Comparison of ENCODE assay signal across 1 cellular context in the genomic region with DNA sequence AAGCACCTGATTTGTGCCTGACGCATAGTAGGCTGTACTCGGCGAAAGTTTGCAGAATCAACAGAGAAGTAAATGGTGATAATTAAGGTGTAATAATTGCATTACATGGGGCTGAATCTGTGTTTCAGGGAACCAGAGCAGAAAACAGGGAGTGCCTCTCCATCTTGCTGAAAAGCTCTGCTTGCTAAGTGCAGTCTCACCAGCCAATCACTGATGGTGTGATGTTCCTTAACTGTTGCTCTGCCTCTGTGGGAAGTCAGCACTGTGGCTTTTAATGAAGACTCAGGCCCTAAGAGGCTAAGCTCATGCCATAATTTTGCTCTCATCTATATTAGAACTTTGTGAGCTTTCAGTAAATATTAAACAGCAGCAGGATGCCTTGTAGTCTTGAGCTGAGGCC.
TF ChIP-seq lines count a peak whose summit lies in the region.

No MANE protein-coding gene starts in this region.

TF ChIP-seq in GM12878, 131 proteins besides CTCF, POLR2A, EP300 and RAD21:
- TF ChIP-seq CHD4 (IDR thresholded peaks at IDR 0.05), result no peak
- no peak for TF ChIP-seq RFX5 (IDR thresholded peaks at IDR 0.05; ENCODE audit: low read depth, low read length)
- no peak for TF ChIP-seq CHD1 (IDR thresholded peaks at IDR 0.05; ENCODE audit: low read depth, low read length)
- TF ChIP-seq ESRRA (IDR thresholded peaks at IDR 0.05; ENCODE audit: low read length), result no peak
- no peak for TF ChIP-seq SREBF1 (IDR thresholded peaks at IDR 0.05; ENCODE audit: low read length)
- TF ChIP-seq, protein P1, sequence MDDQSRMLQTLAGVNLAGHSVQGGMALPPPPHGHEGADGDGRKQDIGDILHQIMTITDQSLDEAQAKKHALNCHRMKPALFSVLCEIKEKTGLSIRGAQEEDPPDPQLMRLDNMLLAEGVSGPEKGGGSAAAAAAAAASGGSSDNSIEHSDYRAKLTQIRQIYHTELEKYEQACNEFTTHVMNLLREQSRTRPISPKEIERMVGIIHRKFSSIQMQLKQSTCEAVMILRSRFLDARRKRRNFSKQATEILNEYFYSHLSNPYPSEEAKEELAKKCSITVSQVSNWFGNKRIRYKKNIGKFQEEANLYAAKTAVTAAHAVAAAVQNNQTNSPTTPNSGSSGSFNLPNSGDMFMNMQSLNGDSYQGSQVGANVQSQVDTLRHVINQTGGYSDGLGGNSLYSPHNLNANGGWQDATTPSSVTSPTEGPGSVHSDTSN (IDR thresholded peaks at IDR 0.05; ENCODE audit: insufficient replicate concordance, low read depth, low read length), result no peak
- no peak for TF ChIP-seq CREB1 (IDR thresholded peaks at IDR 0.05; ENCODE audit: low read depth)
- TF ChIP-seq PAX5 (IDR thresholded peaks at IDR 0.05; ENCODE audit: borderline replicate concordance, low read depth, low read length), result no peak
- no peak for TF ChIP-seq USF2 (IDR thresholded peaks at IDR 0.05; ENCODE audit: borderline replicate concordance, low read depth, low read length)
- no peak for TF ChIP-seq NFXL1 (IDR thresholded peaks at IDR 0.05; ENCODE audit: borderline replicate concordance)
- no peak for TF ChIP-seq NR2C1 (IDR thresholded peaks at IDR 0.05)
- TF ChIP-seq TCF7 (IDR thresholded peaks at IDR 0.05; ENCODE audit: borderline replicate concordance), result no peak
- TF ChIP-seq PRDM15 (CRISPR knock-in tag; IDR thresholded peaks at IDR 0.05), result no peak
- no peak for TF ChIP-seq SMARCA5 (IDR thresholded peaks at IDR 0.05)
- no peak for TF ChIP-seq E4F1 (IDR thresholded peaks at IDR 0.05; ENCODE audit: borderline replicate concordance, partially characterized antibody)
- TF ChIP-seq SRF (IDR thresholded peaks at IDR 0.05; ENCODE audit: low read depth in 2 of 2, low read length in 2 of 2), result no peak
- no peak for TF ChIP-seq CEBPZ (IDR thresholded peaks at IDR 0.05; ENCODE audit: low read depth, low read length)
- TF ChIP-seq ZNF24 (IDR thresholded peaks at IDR 0.05), result no peak
